Comparison of ENCODE assay signal across 8 cellular contexts in genomic region chr12:1594045-1594294, GRCh38. TPM values are rescaled to one million over a fixed set of nuclear protein-coding genes. Genes with fewer than 3 reads are reported as not detected.
DNase-seq lines count a peak whose midpoint lies in the region; ATAC-seq and TF ChIP-seq lines count a peak whose summit lies in the region.

No MANE protein-coding gene starts in this region.

- peak overlapping the region; percentile 84 for H2AFZ ChIP-seq in IMR-90 (replicated peaks; ENCODE audit: low read length, poor library complexity)

- H3K4ac ChIP-seq in IMR-90 (ENCODE audit: low read depth, low read length): no peak overlapping the region

- H3K27ac ChIP-seq in IMR-90 (ENCODE audit: insufficient read depth, low read length): peak overlapping the region; percentile 46

- H3K4me1 Mint-ChIP-seq in T-helper 2 cell treated with Interferon-gamma antibody and Interleukin-4, amounts not matched to agents 5 μg/mL and 100 μg/mL, for 36 hours (ENCODE audit: low read depth): peaks cover 46% of the 10 kb centered on the region
- H3K4me1 Mint-ChIP-seq in natural killer cell treated with Interleukin-12 subunit alpha and Interleukin-12 subunit beta and Interleukin-15 and Interleukin-18, amount 100 ng/mL, for 72 hours (ENCODE audit: low read depth in 2 of 2): peaks cover 44% of the 10 kb centered on the region in 2 donors

- no TSS peak for BruUV-seq in IMR-90 (replicated peaks; lab: Mats Ljungman, UMichigan)

- H3K9me3 Mint-ChIP-seq in T-helper 2 cell treated with Interferon-gamma antibody and Interleukin-4, amounts not matched to agents 5 μg/mL and 100 μg/mL, for 36 hours: no peaks in the 10 kb centered on the region
- no peaks in the 10 kb centered on the region for H3K9me3 Mint-ChIP-seq in natural killer cell treated with Interleukin-12 subunit alpha and Interleukin-12 subunit beta and Interleukin-15 and Interleukin-18, amount 100 ng/mL, for 72 hours

- no peaks in the 10 kb centered on the region for H3K9me3 ChIP-seq in IMR-90 (ENCODE audit: control insufficient read depth, insufficient read depth, low read length)

- H3K4me2 ChIP-seq in IMR-90 (ENCODE audit: low read depth, low read length): peak overlapping the region; percentile 80

- H3K4me1 ChIP-seq in IMR-90 (ENCODE audit: control insufficient read depth, insufficient read depth, low read length): peaks cover 20% of the 10 kb centered on the region

- H4K91ac ChIP-seq in IMR-90 (ENCODE audit: insufficient read depth, low read depth, low read length): peak overlapping the region; percentile 5; the same call in 1 of the 2 replicates

- WGBS in IMR-90 (ENCODE audit: extremely low coverage in 2 of 2, insufficient read length in 1 of 2), 2 experiments: 3% methylated on average over 16 of the region's 36 CpGs; no CpG with 5 or more reads in 1 of the 2 experiments

- TF ChIP-seq RAD21 in IMR-90 (IDR thresholded peaks at IDR 0.05; ENCODE audit: low read length): no peak

- POLR2A ChIA-PET in IMR-90 (lab: Charles Lee; ENCODE audit: unreplicated experiment): no interaction called here

- H3K36me3 ChIP-seq in IMR-90 (ENCODE audit: control insufficient read depth, insufficient read depth, low read length): no peaks in the 10 kb centered on the region

- H4K20me1 ChIP-seq in IMR-90 (ENCODE audit: insufficient read depth, low read length): peaks cover 54% of the 10 kb centered on the region

- H4K8ac ChIP-seq in IMR-90 (ENCODE audit: low read depth in 2 of 2, low read length in 2 of 2): no peak overlapping the region; a peak in 1 of 4 replicates

- H3K4me3 ChIP-seq in IMR-90 (ENCODE audit: insufficient read depth, low read depth, low read length): peak overlapping the region; percentile 90

- H2AK9ac ChIP-seq in IMR-90 (replicated peaks; ENCODE audit: low read depth, low read length, poor library complexity): peak overlapping the region; percentile 91

- H2BK15ac ChIP-seq in IMR-90 (ENCODE audit: low read depth, low read length): no peak overlapping the region

- H2AK5ac ChIP-seq in IMR-90 (ENCODE audit: low read depth, low read length): no peak overlapping the region

- no peak overlapping the region for H3K23ac ChIP-seq in IMR-90 (ENCODE audit: low read depth, low read length)

- peak overlapping the region; percentile 78 for H2BK5ac ChIP-seq in IMR-90 (ENCODE audit: low read depth, low read length, poor library complexity, severe bottlenecking)

- peaks cover 31% of the 10 kb centered on the region for H3K36me3 Mint-ChIP-seq in T-helper 2 cell treated with Interferon-gamma antibody and Interleukin-4, amounts not matched to agents 5 μg/mL and 100 μg/mL, for 36 hours (ENCODE audit: low read depth)
- H3K36me3 Mint-ChIP-seq in natural killer cell treated with Interleukin-12 subunit alpha and Interleukin-12 subunit beta and Interleukin-15 and Interleukin-18, amount 100 ng/mL, for 72 hours: no peaks in the 10 kb centered on the region

- dilution Hi-C loops in IMR-90 (cut with HindIII; ENCODE audit: low sequenced_read_pairs, unreplicated experiment): no loop called here

- H3K79me1 ChIP-seq in IMR-90 (ENCODE audit: low read depth in 1 of 2, low read length in 2 of 2): peaks cover 33 to 72% of the 10 kb centered on the region in 2 experiments

- H3K27me3 Mint-ChIP-seq in T-helper 2 cell treated with Interferon-gamma antibody and Interleukin-4, amounts not matched to agents 5 μg/mL and 100 μg/mL, for 36 hours (ENCODE audit: low read depth): peaks cover 1% of the 10 kb centered on the region
- H3K27me3 Mint-ChIP-seq in natural killer cell treated with Interleukin-12 subunit alpha and Interleukin-12 subunit beta and Interleukin-15 and Interleukin-18, amount 100 ng/mL, for 72 hours: no peaks in the 10 kb centered on the region

- H3K9ac ChIP-seq in IMR-90 (ENCODE audit: low read depth, low read length): peak overlapping the region; percentile 59

- 0 out of 2 replicates have a peak overlapping the region, but pooled peaks have one; percentile 46 for H3K14ac ChIP-seq in IMR-90 (replicated peaks; ENCODE audit: low read depth, low read length)

- no peak for TF ChIP-seq POLR2A in IMR-90 (IDR thresholded peaks at IDR 0.05; ENCODE audit: low read depth, low read length)

- no peak overlapping the region for H2BK20ac ChIP-seq in IMR-90 (ENCODE audit: low read depth, low read length)

- ATAC-seq in GM21717 (IDR thresholded peaks at IDR 0.05; ENCODE audit: unreplicated experiment) (peak; percentile 34), IMR-90 (ENCODE audit: low read depth) (peak; percentile 63), esophagus mucosa (peak; percentile 67)
- peak; percentile 83 to 90 for ATAC-seq in natural killer cell treated with Interleukin-12 subunit alpha and Interleukin-12 subunit beta and Interleukin-15 and Interleukin-18, amount 100 ng/mL, for 72 hours

- no peak for TF ChIP-seq CTCF in IMR-90 (conservative IDR thresholded peaks at IDR 0.05; ENCODE audit: low read depth, low read length)

- no peaks in the 10 kb centered on the region for H3K27me3 ChIP-seq in IMR-90 (ENCODE audit: control insufficient read depth, insufficient read depth, low read length)

- intact Hi-C loops in IMR-90 (cut with micrococcal nuclease): no loop called here

- in situ Hi-C loops in IMR-90 (cut with MboI; ENCODE audit: low sequenced_read_pairs): loop anchor here (25.0 kb wide), 1 partner anchor 682 kb away; no protein-coding TSS in a partner anchor

- peaks cover 12% of the 10 kb centered on the region; the same call in 1 of the 2 replicates for H3K9me1 ChIP-seq in IMR-90 (ENCODE audit: insufficient read depth, low read length)

- peak overlapping the region; percentile 17; the same call in 1 of the 2 replicates for H3K56ac ChIP-seq in IMR-90 (ENCODE audit: extremely low read depth, insufficient read depth, low read length)

- H3K18ac ChIP-seq in IMR-90 (ENCODE audit: low read depth, low read length): no peak overlapping the region

- peak overlapping the region; percentile 97 for H3K4me3 Mint-ChIP-seq in T-helper 2 cell treated with Interferon-gamma antibody and Interleukin-4, amounts not matched to agents 5 μg/mL and 100 μg/mL, for 36 hours
- no peak overlapping the region for H3K4me3 Mint-ChIP-seq in natural killer cell treated with Interleukin-12 subunit alpha and Interleukin-12 subunit beta and Interleukin-15 and Interleukin-18, amount 100 ng/mL, for 72 hours

- CTCF ChIA-PET in IMR-90 (lab: Yijun Ruan, JAX): no interaction called here

- DNase-seq in NOMO-1 (lab: John Stamatoyannopoulos, UW; ENCODE audit: unreplicated experiment in 2 of 2) (peak; percentile 53 to 76), NOMO-1 treated with dmso at 0.1 percent for 144 hours (lab: John Stamatoyannopoulos, UW; ENCODE audit: unreplicated experiment) (no peak), IMR-90 (no peak), NCI-H2107 (lab: John Stamatoyannopoulos, UW) (no peak)
- DNase-seq in T-helper 2 cell treated with Interferon-gamma antibody and Interleukin-4, amounts not matched to agents 5 μg/mL and 100 μg/mL, for 36 hours (ENCODE audit: low spot score): no peak
- no peak for DNase-seq in natural killer cell treated with Interleukin-12 subunit alpha and Interleukin-12 subunit beta and Interleukin-15 and Interleukin-18, amount 100 ng/mL, for 72 hours (ENCODE audit: low spot score)

- no peak overlapping the region for H3K27ac Mint-ChIP-seq in T-helper 2 cell treated with Interferon-gamma antibody and Interleukin-4, amounts not matched to agents 5 μg/mL and 100 μg/mL, for 36 hours
- no peak overlapping the region for H3K27ac Mint-ChIP-seq in natural killer cell treated with Interleukin-12 subunit alpha and Interleukin-12 subunit beta and Interleukin-15 and Interleukin-18, amount 100 ng/mL, for 72 hours

- H2BK120ac ChIP-seq in IMR-90 (ENCODE audit: low read depth, low read length): no peak overlapping the region

- H4K5ac ChIP-seq in IMR-90 (ENCODE audit: low read depth, low read length): no peak overlapping the region

TF ChIP-seq in IMR-90, 13 proteins besides CTCF, POLR2A, EP300 and RAD21:
- TF ChIP-seq CEBPB (IDR thresholded peaks at IDR 0.05; ENCODE audit: low read depth, low read length): no peak
- peak; percentile 45; the same call in 1 of the 2 replicates for TF ChIP-seq MAZ (IDR thresholded peaks at IDR 0.05; ENCODE audit: borderline replicate concordance, low read depth, low read length)
- TF ChIP-seq MXI1 (IDR thresholded peaks at IDR 0.05; ENCODE audit: borderline replicate concordance, low read depth, low read length): no peak
TF ChIP-seq in IMR-90: peak in this region for 1.

RNA-seq across cellular contexts. Expression of gene FBXL14, which starts 0.4 kb away (rescaled TPM):
- total RNA-seq in IMR-90 (2012; rRNA removed) (4.7 TPM in 2 replicates), esophagus mucosa (6.9 TPM)
- polyA plus RNA-seq in IMR-90 (2012; rRNA removed): 7.3 and 8.8 TPM in 2 replicates
- 2.2 and 9.6 TPM in 2 replicates for polyA plus RNA-seq in IMR-90 (2012; cell fraction: cytosol; rRNA removed)
- polyA plus RNA-seq in IMR-90 (2012; cell fraction: nucleus; rRNA removed; ENCODE audit: low replicate concordance): 2.8 and 5.8 TPM in 2 replicates
- total RNA-seq in natural killer cell treated with Interleukin-12 subunit alpha and Interleukin-12 subunit beta and Interleukin-15 and Interleukin-18, amount 100 ng/mL, for 72 hours: 10 to 100 TPM; 19.4 to 26.2 TPM

RNA-seq across cellular contexts. Expression of gene WNT5B, which starts 35.1 kb away (rescaled TPM):
- total RNA-seq in IMR-90 (2012; rRNA removed): 96.1 and 102 TPM in 2 replicates
- polyA plus RNA-seq in IMR-90 (2012; rRNA removed): 83.7 and 98.8 TPM in 2 replicates
- polyA plus RNA-seq in IMR-90 (2012; cell fraction: cytosol; rRNA removed): 77.8 and 101 TPM in 2 replicates
- 49.1 and 91.4 TPM in 2 replicates for polyA plus RNA-seq in IMR-90 (2012; cell fraction: nucleus; rRNA removed; ENCODE audit: low replicate concordance)
- 9.8 TPM for total RNA-seq in esophagus mucosa
- under 1 TPM in 1 of 2 donors, not detected in 1; 0.47 TPM for total RNA-seq in natural killer cell treated with Interleukin-12 subunit alpha and Interleukin-12 subunit beta and Interleukin-15 and Interleukin-18, amount 100 ng/mL, for 72 hours

Comparison
In these comparisons a context has a peak if more than half of its experiments do, and no peak if none do; other contexts are left out.
1. DNase-seq: peak in NOMO-1 (2 of 2); none in NOMO-1 treated with dmso at 0.1 percent for 144 hours (single experiment), IMR-90 (single experiment), T-helper 2 cell treated with Interferon-gamma antibody and Interleukin-4, amounts not matched to agents 5 μg/mL and 100 μg/mL, for 36 hours (single experiment), natural killer cell treated with Interleukin-12 subunit alpha and Interleukin-12 subunit beta and Interleukin-15 and Interleukin-18, amount 100 ng/mL, for 72 hours (single experiment) and NCI-H2107 (single experiment).
2. ATAC-seq: peak in every context shown above with its lines; median percentile 86 in natural killer cell treated with Interleukin-12 subunit alpha and Interleukin-12 subunit beta and Interleukin-15 and Interleukin-18, amount 100 ng/mL, for 72 hours; 67 in esophagus mucosa; 63 in IMR-90; 34 in GM21717.